8 cellular contexts compared by ENCODE assay signal in the genomic region with DNA sequence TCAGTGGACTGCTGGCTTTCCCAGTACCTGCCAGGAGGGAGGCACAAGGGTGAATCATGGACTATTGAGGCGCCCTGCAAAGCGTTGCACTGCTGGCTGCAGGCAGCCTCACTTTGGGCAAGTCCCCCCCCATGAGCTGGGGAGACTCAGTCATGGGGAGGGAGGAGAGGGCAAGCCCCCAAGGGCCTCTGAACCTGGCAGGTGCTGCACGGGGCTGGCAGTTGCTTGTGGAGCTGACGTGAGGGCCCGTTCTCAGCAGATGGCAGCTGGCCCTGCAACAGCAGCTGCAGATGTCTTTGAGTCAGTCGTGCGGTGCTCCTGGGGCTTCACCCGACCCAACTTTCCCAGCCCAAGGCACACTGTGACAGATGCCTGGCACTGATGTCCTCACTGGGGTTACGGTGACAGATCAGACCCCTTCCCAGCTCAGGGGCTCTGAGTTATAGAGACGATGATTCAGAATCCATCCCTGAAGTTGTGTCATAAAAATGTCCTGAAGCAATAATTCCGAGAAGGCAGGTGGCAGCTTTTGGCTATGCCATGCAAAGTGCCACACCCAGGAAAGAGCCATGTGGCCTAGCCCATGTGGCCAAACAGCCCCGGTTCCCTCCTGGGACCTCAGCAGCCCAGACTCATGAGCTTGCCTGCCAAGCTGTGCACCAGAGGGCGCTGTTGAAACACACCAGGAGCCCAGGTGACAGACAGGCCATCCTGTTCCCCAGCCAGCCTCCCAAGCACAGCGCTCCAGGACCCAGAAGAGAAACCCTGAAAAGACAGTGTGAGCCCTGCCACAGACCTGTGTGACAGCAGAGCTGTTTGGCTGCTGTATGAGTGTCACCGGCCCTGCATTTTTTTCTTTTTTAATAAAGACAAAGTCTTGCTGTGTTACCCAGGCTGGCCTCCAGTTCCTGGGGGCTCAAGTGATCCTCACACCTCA. TPM values are rescaled to one million over a fixed set of nuclear protein-coding genes. Genes with fewer than 3 reads are reported as not detected.
DNase-seq lines count a peak whose midpoint lies in the region; ATAC-seq and TF ChIP-seq lines count a peak whose summit lies in the region.

No MANE protein-coding gene starts in this region.

- H3K27ac ChIP-seq in A673 (ENCODE audit: low read depth, low read length, poor library complexity, severe bottlenecking), result no peak overlapping the region
- peak overlapping the region; percentile 27 for H3K27ac ChIP-seq in colonic mucosa
- no peak overlapping the region for H3K27ac ChIP-seq in right lobe of liver

- DNase-seq in A673 (ENCODE audit: low spot score), result peak; percentile 94
- peak; percentile 92 to 98 for DNase-seq in NCI-H524 (lab: John Stamatoyannopoulos, UW)
- DNase-seq in activated CD4-positive, alpha-beta T cell treated with anti-CD3 and anti-CD28 coated beads for 4 hours, result peak; percentile 85 to 90
- peak; percentile 97 for DNase-seq in colonic mucosa
- peak; percentile 92 to 93 (median 93) for DNase-seq in right lobe of liver
- peak; percentile 66 to 75 (median 67) for DNase-seq in stimulated activated CD4-positive, alpha-beta T cell treated with anti-CD3 and anti-CD28 coated beads, TNF-alpha, amount 100 ng/mL, for 1 hour (ENCODE audit: low read depth in 3 of 3, low spot score in 1 of 3)

- H3K36me3 ChIP-seq in A673 (ENCODE audit: insufficient read depth, low read length, poor library complexity, severe bottlenecking), result peaks cover 87% of the 10 kb centered on the region
- peaks cover 20% of the 10 kb centered on the region for H3K36me3 ChIP-seq in colonic mucosa
- peaks cover 0 to 57% (median 20%) of the 10 kb centered on the region in 4 donors for H3K36me3 ChIP-seq in right lobe of liver

- TF ChIP-seq CTCF in A673 (conservative IDR thresholded peaks at IDR 0.05; ENCODE audit: low read depth, low read length), result peak; percentile 94
- TF ChIP-seq CTCF in colonic mucosa (IDR thresholded peaks at IDR 0.05), result peak; percentile 84
- TF ChIP-seq CTCF in right lobe of liver (IDR thresholded peaks at IDR 0.05), result peak; percentile 85 to 92 (median 90)

- H3K4me1 ChIP-seq in A673 (ENCODE audit: insufficient read depth, low read length, poor library complexity, severe bottlenecking) (no peaks in the 10 kb centered on the region), colonic mucosa (peaks cover 5% of the 10 kb centered on the region), right lobe of liver (no peaks in the 10 kb centered on the region)

- POLR2A ChIA-PET in A673 (lab: Charles Lee; ENCODE audit: low non-redundant PET), result interaction anchor here (0.5 kb wide), 1 partner anchor 84 kb away, joined by 3 read pairs; no protein-coding TSS in a partner anchor

- no TSS peak for BruUV-seq in A673 (replicated peaks; lab: Mats Ljungman, UMichigan)

- peak; percentile 48 for ATAC-seq in GM18517 (IDR thresholded peaks at IDR 0.05; ENCODE audit: unreplicated experiment)
- peak; percentile 68 for ATAC-seq in HG03159 (IDR thresholded peaks at IDR 0.05; ENCODE audit: unreplicated experiment)
- peak; percentile 97 to 99 (median 98) for ATAC-seq in right lobe of liver

- no peaks in the 10 kb centered on the region for H3K27me3 ChIP-seq in A673 (replicated peaks; ENCODE audit: insufficient read depth, low read depth, low read length, poor library complexity)
- H3K27me3 ChIP-seq in colonic mucosa, result no peaks in the 10 kb centered on the region
- no peaks in the 10 kb centered on the region for H3K27me3 ChIP-seq in right lobe of liver

- no peak overlapping the region for H3K9ac ChIP-seq in colonic mucosa (ENCODE audit: low read depth in 2 of 2, low read length in 2 of 2)

- no peak for TF ChIP-seq POLR2A in right lobe of liver (IDR thresholded peaks at IDR 0.05)

- WGBS in right lobe of liver (ENCODE audit: insufficient coverage, low coverage, low lambda C conversion rate, missing lambda C conversion rate), result 33% methylated on average over 4 of the region's 15 CpGs

- intact Hi-C loops in A673 (cut with micrococcal nuclease; ENCODE audit: unreplicated experiment) (loop anchor here (2.0 kb wide), 2 partner anchors 95 to 169 kb away; no protein-coding TSS in a partner anchor), colonic mucosa (cut with DNase I) (loop anchor here (2.0 to 5.0 kb wide), 2 partner anchors 92 to 169 kb away; no protein-coding TSS in a partner anchor), right lobe of liver (cut with DNase I) (loop anchor here (10.0 kb wide), 2 partner anchors 79 to 179 kb away; no protein-coding TSS in a partner anchor)

- H3K9me3 ChIP-seq in A673 (ENCODE audit: low read depth, low read length, poor library complexity, severe bottlenecking) (no peaks in the 10 kb centered on the region), colonic mucosa (no peaks in the 10 kb centered on the region), right lobe of liver (no peaks in the 10 kb centered on the region)

- CTCF ChIA-PET in A673 (lab: Charles Lee), result interaction anchor here (0.6 to 1.4 kb wide), 9 partner anchors 9 to 177 kb away, joined by 3 to 20 read pairs (median 3); no protein-coding TSS in a partner anchor

- H3K4me3 ChIP-seq in A673 (ENCODE audit: low read depth, low read length, poor library complexity, severe bottlenecking), result no peak overlapping the region
- H3K4me3 ChIP-seq in colonic mucosa, result no peak overlapping the region
- H3K4me3 ChIP-seq in right lobe of liver, result no peak overlapping the region

RNA-seq across cellular contexts. Expression of a gene that starts 53.6 kb away (rescaled TPM):
- total RNA-seq in A673 (2021), result 162 and 175 TPM in 2 replicates
- 100 to 1,000 TPM in 1 of 2 donors, 10 to 100 TPM in 1; 65.0 to 190 TPM for total RNA-seq in colonic mucosa
- total RNA-seq in right lobe of liver, result 100 to 1,000 TPM in 1 of 6 experiments, 10 to 100 TPM in 4, 1 to 10 TPM in 1; 8.6 to 117 (median 26.8) TPM
